Comparison of ENCODE assay signal across 8 cellular contexts in genomic region chr14:30621354-30621953, GRCh38. TPM values are rescaled to one million over a fixed set of nuclear protein-coding genes. Genes with fewer than 3 reads are reported as not detected.
DNase-seq lines count a peak whose midpoint lies in the region; ATAC-seq and TF ChIP-seq lines count a peak whose summit lies in the region.

No MANE protein-coding gene starts in this region.

- peaks cover 29% of the 10 kb centered on the region for H3K36me3 Mint-ChIP-seq in stimulated activated effector memory CD8-positive, alpha-beta T cell treated with anti-CD3 and anti-CD28 coated beads, Interleukin-12 subunit alpha, Interleukin-12 subunit beta, amount 100 ng/mL, for 72 hours

- H3K4me1 ChIP-seq in body of pancreas = peaks cover 26% of the 10 kb centered on the region

- peak overlapping the region; percentile 95 for H3K27ac Mint-ChIP-seq in stimulated activated effector memory CD8-positive, alpha-beta T cell treated with anti-CD3 and anti-CD28 coated beads, Interleukin-12 subunit alpha, Interleukin-12 subunit beta, amount 100 ng/mL, for 72 hours

- peak overlapping the region; percentile 58 to 78 for H3K4me3 ChIP-seq in body of pancreas

- ATAC-seq in GM21528 (IDR thresholded peaks at IDR 0.05; ENCODE audit: low FRiP score, unreplicated experiment) (peak; percentile 10), body of pancreas (peak; percentile 43), GM21737 (IDR thresholded peaks at IDR 0.05; ENCODE audit: unreplicated experiment) (no peak)
- peak; percentile 1 for ATAC-seq in stimulated activated effector memory CD8-positive, alpha-beta T cell treated with anti-CD3 and anti-CD28 coated beads, Interleukin-12 subunit alpha, Interleukin-12 subunit beta, amount 100 ng/mL, for 72 hours

- WGBS in body of pancreas, 2 donors = 3 to 6% methylated on average over 16 to 17 of the region's 17 CpGs

- intact Hi-C loops in body of pancreas (cut with DNase I) = no loop called here

- H3K27ac ChIP-seq in body of pancreas = peak overlapping the region; percentile 57 to 93 (median 82)

- DNase-seq in DMS53 treated with DMSO at 0.1 percent for 48 hours (lab: John Stamatoyannopoulos, UW; ENCODE audit: unreplicated experiment) = peak; percentile 45
- peak; percentile 9 for DNase-seq in NCI-H460 (ENCODE audit: extremely low read depth, low read depth)
- peak; percentile 20 to 23 (median 22) for DNase-seq in body of pancreas
- DNase-seq in inferior parietal cortex (ENCODE audit: extremely low spot score) = peak; percentile 25
- DNase-seq in stimulated activated effector memory CD8-positive, alpha-beta T cell treated with anti-CD3 and anti-CD28 coated beads, Interleukin-12 subunit alpha, Interleukin-12 subunit beta, amount 100 ng/mL, for 72 hours (ENCODE audit: low spot score in 2 of 2) = no peak
- DNase-seq in pons (ENCODE audit: low spot score) = no peak

- no peaks in the 10 kb centered on the region for H3K36me3 ChIP-seq in body of pancreas (replicated peaks in 1 of 2; ENCODE audit: insufficient read depth in 1 of 2, low read depth in 2 of 2)

- no peak for TF ChIP-seq POLR2A in body of pancreas (IDR thresholded peaks at IDR 0.05)

- H3K9me3 ChIP-seq in body of pancreas = no peaks in the 10 kb centered on the region

- no peaks in the 10 kb centered on the region for H3K27me3 ChIP-seq in body of pancreas

- TF ChIP-seq CTCF in body of pancreas (IDR thresholded peaks at IDR 0.05) = no peak

- peaks cover 25% of the 10 kb centered on the region for H3K4me1 Mint-ChIP-seq in stimulated activated effector memory CD8-positive, alpha-beta T cell treated with anti-CD3 and anti-CD28 coated beads, Interleukin-12 subunit alpha, Interleukin-12 subunit beta, amount 100 ng/mL, for 72 hours

- H3K9me3 Mint-ChIP-seq in stimulated activated effector memory CD8-positive, alpha-beta T cell treated with anti-CD3 and anti-CD28 coated beads, Interleukin-12 subunit alpha, Interleukin-12 subunit beta, amount 100 ng/mL, for 72 hours = no peaks in the 10 kb centered on the region

- H3K4me3 Mint-ChIP-seq in stimulated activated effector memory CD8-positive, alpha-beta T cell treated with anti-CD3 and anti-CD28 coated beads, Interleukin-12 subunit alpha, Interleukin-12 subunit beta, amount 100 ng/mL, for 72 hours = peak overlapping the region; percentile 89

RNA-seq across cellular contexts. Expression of gene SCFD1, which starts 0.7 kb away (rescaled TPM):
- 93.3 and 108 TPM in 2 replicates for total RNA-seq in NCI-H460 (2014; rRNA removed; shearing (Covaris generic))
- polyA plus RNA-seq in NCI-H460 (2014; cell fraction: nucleus; rRNA removed) = 45.5 and 53.1 TPM in 2 replicates
- total RNA-seq in body of pancreas = 10 to 100 TPM; 71.9 to 91.1 TPM

Comparison
In these comparisons a context has a peak if more than half of its experiments do, and no peak if none do; other contexts are left out.
1. DNase-seq: peak in DMS53 treated with DMSO at 0.1 percent for 48 hours (single experiment), NCI-H460 (single experiment), body of pancreas (4 of 4) and inferior parietal cortex (single experiment); none in stimulated activated effector memory CD8-positive, alpha-beta T cell treated with anti-CD3 and anti-CD28 coated beads, Interleukin-12 subunit alpha, Interleukin-12 subunit beta, amount 100 ng/mL, for 72 hours (0 of 2) and pons (single experiment).